In the genomic region with DNA sequence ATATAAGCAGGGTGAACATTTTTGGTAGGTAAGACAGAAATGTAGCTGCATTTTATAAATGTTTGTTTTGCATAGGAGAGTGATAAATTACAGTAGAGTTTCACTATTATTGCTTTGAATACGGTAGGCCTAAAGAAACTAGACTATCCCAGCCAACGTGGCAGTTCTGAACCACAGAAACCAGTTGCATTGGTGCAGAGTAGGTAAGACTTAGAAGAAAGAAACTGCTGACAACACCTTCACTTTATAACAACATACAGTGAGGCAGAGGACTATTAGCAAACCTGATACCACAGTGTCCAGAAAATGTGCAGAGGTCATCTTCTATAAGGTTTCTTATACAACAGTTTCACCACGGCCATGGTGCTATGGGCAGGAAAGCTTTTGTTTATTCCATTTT, we compare ENCODE assay signal across 14 cellular contexts.
DNase-seq lines count a peak whose midpoint lies in the region; ATAC-seq and TF ChIP-seq lines count a peak whose summit lies in the region.
"Had no signal": no experiment of that assay in that cellular context is flagged by ENCODE, and none has a peak within 500 bp of the region (broad histone marks: within the 10 kb centered on the region; RNA-seq: fewer than 3 reads in every experiment).

No MANE protein-coding gene starts in this region.

- POLR2A ChIA-PET in MCF 10A (lab: Yijun Ruan, JAX): interaction anchor here (0.7 kb wide), 1 partner anchor 65 kb away, joined by 3 read pairs; no protein-coding TSS in a partner anchor

- H3K36me3 Mint-ChIP-seq in stimulated activated effector memory CD8-positive, alpha-beta T cell treated with anti-CD3 and anti-CD28 coated beads, Interleukin-12 subunit alpha, Interleukin-12 subunit beta, amount 100 ng/mL, for 72 hours: no peaks in the 10 kb centered on the region
- no peaks in the 10 kb centered on the region for H3K36me3 Mint-ChIP-seq in MCF 10A (ENCODE audit: insufficient read depth, unreplicated experiment)
- H3K36me3 Mint-ChIP-seq: natural killer cell, type B pancreatic cell had no signal

- no peak overlapping the region for H3K4me3 Mint-ChIP-seq in stimulated activated effector memory CD8-positive, alpha-beta T cell treated with anti-CD3 and anti-CD28 coated beads, Interleukin-12 subunit alpha, Interleukin-12 subunit beta, amount 100 ng/mL, for 72 hours
- H3K4me3 Mint-ChIP-seq in MCF 10A (ENCODE audit: unreplicated experiment): no peak overlapping the region
- H3K4me3 Mint-ChIP-seq: CD4-positive, alpha-beta T cell; dendritic cell treated with granulocyte-macrophage colony-stimulating factor and Interleukin-4, amounts not matched to agents 40 ng/mL and 50 ng/mL, for 4 days; natural killer cell; type B pancreatic cell had no signal

- peak; percentile 50 for DNase-seq in RPMI8226
- no peak for DNase-seq in central memory CD4-positive, alpha-beta T cell
- no peak for DNase-seq in stimulated activated effector memory CD8-positive, alpha-beta T cell treated with anti-CD3 and anti-CD28 coated beads, Interleukin-12 subunit alpha, Interleukin-12 subunit beta, amount 100 ng/mL, for 72 hours (ENCODE audit: low spot score in 2 of 2)
- DNase-seq in MCF 10A (ENCODE audit: unreplicated experiment): no peak
- no peak for DNase-seq in left ventricle myocardium superior
- DNase-seq: activated CD8-positive, alpha-beta memory T cell treated with anti-CD3 and anti-CD28 coated beads for 24 hours; CD4-positive, alpha-beta T cell; natural killer cell; NCI-H748 treated with DMSO at 0.1 percent for 48 hours had no signal

- no peaks in the 10 kb centered on the region for H3K27me3 Mint-ChIP-seq in MCF 10A (ENCODE audit: insufficient read depth, unreplicated experiment)
- H3K27me3 Mint-ChIP-seq: CD4-positive, alpha-beta T cell; dendritic cell treated with granulocyte-macrophage colony-stimulating factor and Interleukin-4, amounts not matched to agents 40 ng/mL and 50 ng/mL, for 4 days; type B pancreatic cell had no signal

- no peaks in the 10 kb centered on the region for H3K4me1 Mint-ChIP-seq in stimulated activated effector memory CD8-positive, alpha-beta T cell treated with anti-CD3 and anti-CD28 coated beads, Interleukin-12 subunit alpha, Interleukin-12 subunit beta, amount 100 ng/mL, for 72 hours
- H3K4me1 Mint-ChIP-seq in MCF 10A (ENCODE audit: insufficient read depth, unreplicated experiment): no peaks in the 10 kb centered on the region
- H3K4me1 Mint-ChIP-seq: natural killer cell had no signal

- BruUV-seq in MCF 10A (replicated peaks; lab: Mats Ljungman, UMichigan): no TSS peak

- H3K27ac Mint-ChIP-seq in stimulated activated effector memory CD8-positive, alpha-beta T cell treated with anti-CD3 and anti-CD28 coated beads, Interleukin-12 subunit alpha, Interleukin-12 subunit beta, amount 100 ng/mL, for 72 hours: no peak overlapping the region
- no peak overlapping the region for H3K27ac Mint-ChIP-seq in MCF 10A (ENCODE audit: low read depth, unreplicated experiment)
- H3K27ac Mint-ChIP-seq: CD4-positive, alpha-beta T cell; dendritic cell treated with granulocyte-macrophage colony-stimulating factor and Interleukin-4, amounts not matched to agents 40 ng/mL and 50 ng/mL, for 4 days; natural killer cell; type B pancreatic cell had no signal

- ATAC-seq in GM19023 (IDR thresholded peaks at IDR 0.05; ENCODE audit: unreplicated experiment) (peak; percentile 96), GM21619 (IDR thresholded peaks at IDR 0.05; ENCODE audit: unreplicated experiment) (peak; percentile 99), HG03095 (IDR thresholded peaks at IDR 0.05; ENCODE audit: unreplicated experiment) (peak; percentile 97), left ventricle myocardium superior (no peak)
- ATAC-seq in stimulated activated effector memory CD8-positive, alpha-beta T cell treated with anti-CD3 and anti-CD28 coated beads, Interleukin-12 subunit alpha, Interleukin-12 subunit beta, amount 100 ng/mL, for 72 hours: no peak
- ATAC-seq: natural killer cell had no signal

- peaks cover 12% of the 10 kb centered on the region for H3K9me3 Mint-ChIP-seq in stimulated activated effector memory CD8-positive, alpha-beta T cell treated with anti-CD3 and anti-CD28 coated beads, Interleukin-12 subunit alpha, Interleukin-12 subunit beta, amount 100 ng/mL, for 72 hours
- no peaks in the 10 kb centered on the region for H3K9me3 Mint-ChIP-seq in MCF 10A (ENCODE audit: unreplicated experiment)
- H3K9me3 Mint-ChIP-seq: CD4-positive, alpha-beta T cell; natural killer cell had no signal

- intact Hi-C loops in MCF 10A (cut with micrococcal nuclease) (no loop called here), left ventricle myocardium superior (cut with micrococcal nuclease) (no loop called here)

- CTCF ChIA-PET in MCF 10A (lab: Yijun Ruan, JAX): no interaction called here

- TF ChIP-seq CTCF in MCF 10A (IDR thresholded peaks at IDR 0.05; ENCODE audit: unreplicated experiment): no peak

Comparison
In these comparisons a context has a peak if more than half of its experiments do, and no peak if none do; other contexts are left out.
1. ATAC-seq: peak in GM19023 (single experiment), GM21619 (single experiment) and HG03095 (single experiment); none in stimulated activated effector memory CD8-positive, alpha-beta T cell treated with anti-CD3 and anti-CD28 coated beads, Interleukin-12 subunit alpha, Interleukin-12 subunit beta, amount 100 ng/mL, for 72 hours (single experiment) and left ventricle myocardium superior (single experiment).